2 cellular contexts compared by ENCODE assay signal in genomic region chr5:6583049-6583880, GRCh38.
TF ChIP-seq lines count a peak whose summit lies in the region.

No MANE protein-coding gene starts in this region.

TF ChIP-seq in liver, 16 proteins besides CTCF, POLR2A, EP300 and RAD21:
- TF ChIP-seq RXRA (IDR thresholded peaks at IDR 0.05) (no peak), YY1 (IDR thresholded peaks at IDR 0.05) (peak; percentile 62), FOXA1 (IDR thresholded peaks at IDR 0.05) (no peak), EGR1 (IDR thresholded peaks at IDR 0.05; ENCODE audit: low read depth in 2 of 2) (no peak)

TF ChIP-seq in HepG2, 621 proteins besides CTCF, POLR2A, EP300 and RAD21:
- TF ChIP-seq MED1 (CRISPR knock-in tag; IDR thresholded peaks at IDR 0.05): no peak
- TF ChIP-seq ZSCAN20 (CRISPR knock-in tag; IDR thresholded peaks at IDR 0.05; ENCODE audit: borderline replicate concordance): no peak
- TF ChIP-seq ZNF761 (CRISPR knock-in tag; conservative IDR thresholded peaks at IDR 0.05): no peak
- no peak for TF ChIP-seq NPAS2 (CRISPR knock-in tag; IDR thresholded peaks at IDR 0.05; ENCODE audit: borderline replicate concordance)
- no peak for TF ChIP-seq TFDP1 (CRISPR knock-in tag; IDR thresholded peaks at IDR 0.05; ENCODE audit: borderline replicate concordance)
- TF ChIP-seq HES4 (CRISPR knock-in tag; IDR thresholded peaks at IDR 0.05; ENCODE audit: borderline replicate concordance): no peak
- TF ChIP-seq ZNF780A (CRISPR knock-in tag; IDR thresholded peaks at IDR 0.05): no peak
- no peak for TF ChIP-seq AHR (CRISPR knock-in tag; IDR thresholded peaks at IDR 0.05)
- TF ChIP-seq SKI (IDR thresholded peaks at IDR 0.05; ENCODE audit: partially characterized antibody): no peak
- no peak for TF ChIP-seq MEIS1 (CRISPR knock-in tag; IDR thresholded peaks at IDR 0.05; ENCODE audit: borderline replicate concordance)
- TF ChIP-seq ZBTB21 (CRISPR knock-in tag; IDR thresholded peaks at IDR 0.05): no peak
- no peak for TF ChIP-seq PLRG1 (conservative IDR thresholded peaks at IDR 0.05)
- TF ChIP-seq TP53 (CRISPR knock-in tag; conservative IDR thresholded peaks at IDR 0.05): no peak
- no peak for TF ChIP-seq CSRNP1 (CRISPR knock-in tag; IDR thresholded peaks at IDR 0.05)
- no peak for TF ChIP-seq FIP1L1 (IDR thresholded peaks at IDR 0.05; ENCODE audit: borderline replicate concordance, insufficient read depth, low read depth, low read length)
- no peak for TF ChIP-seq MIER3 (CRISPR knock-in tag; IDR thresholded peaks at IDR 0.05; ENCODE audit: borderline replicate concordance)
- TF ChIP-seq ZNF788 (CRISPR knock-in tag; IDR thresholded peaks at IDR 0.05; ENCODE audit: borderline replicate concordance): no peak
